17 cellular contexts compared by ENCODE assay signal in genomic region chr14:79415726-79416125, GRCh38.
DNase-seq lines count a peak whose midpoint lies in the region; ATAC-seq and TF ChIP-seq lines count a peak whose summit lies in the region.
"Had no signal": no experiment of that assay in that cellular context is flagged by ENCODE, and none has a peak within 500 bp of the region (broad histone marks: within the 10 kb centered on the region; RNA-seq: fewer than 3 reads in every experiment).

No MANE protein-coding gene starts in this region.

- ATAC-seq in SK-N-SH treated with all-trans-retinoic acid at 6 μM for 48 hours, result no peak
- ATAC-seq in activated CD8-positive, alpha-beta T cell treated with anti-CD3 and anti-CD28 coated beads for 36 hours, result no peak
- ATAC-seq: CD8-positive, alpha-beta T cell had no signal

- POLR2A ChIA-PET in SK-N-SH (lab: Yijun Ruan, JAX), result no interaction called here
- POLR2A ChIA-PET in activated CD8-positive, alpha-beta T cell treated with anti-CD3 and anti-CD28 coated beads for 36 hours (lab: Charles Lee), result no interaction called here

- H3K36me3 ChIP-seq in SK-N-SH (replicated peaks in 1 of 2; ENCODE audit: control insufficient read depth in 1 of 2, insufficient read depth in 2 of 2, low read length in 1 of 2), result no peaks in the 10 kb centered on the region
- H3K36me3 ChIP-seq in left ventricle myocardium inferior, result no peaks in the 10 kb centered on the region
- H3K36me3 ChIP-seq: HAP-1 had no signal

- H3K9me2 ChIP-seq in SK-N-SH, result no peaks in the 10 kb centered on the region

- no peaks in the 10 kb centered on the region for H3K79me2 ChIP-seq in SK-N-SH (ENCODE audit: insufficient read depth)

- no peaks in the 10 kb centered on the region for H3K27me3 ChIP-seq in SK-N-SH (ENCODE audit: insufficient read depth)
- H3K27me3 ChIP-seq in left ventricle myocardium inferior (ENCODE audit: low read depth), result no peaks in the 10 kb centered on the region

- no peak for TF ChIP-seq EP300 in SK-N-SH (IDR thresholded peaks at IDR 0.05; ENCODE audit: borderline replicate concordance in 1 of 2, low read depth in 1 of 2, low read length in 1 of 2)

- H3K4me1 Mint-ChIP-seq in activated CD8-positive, alpha-beta T cell treated with anti-CD3 and anti-CD28 coated beads for 36 hours (ENCODE audit: low read depth), result no peaks in the 10 kb centered on the region
- H3K4me1 Mint-ChIP-seq: CD14-positive monocyte had no signal

- no peak for TF ChIP-seq RAD21 in SK-N-SH (IDR thresholded peaks at IDR 0.05; ENCODE audit: low read length)

- no peak overlapping the region for H3K27ac Mint-ChIP-seq in activated CD8-positive, alpha-beta T cell treated with anti-CD3 and anti-CD28 coated beads for 36 hours
- H3K27ac Mint-ChIP-seq: CD14-positive monocyte; CD8-positive, alpha-beta T cell; HFFc6 had no signal

- no peak overlapping the region for H3K9ac ChIP-seq in SK-N-SH

- DNase-seq in SK-N-SH (no peak), astrocyte of the spinal cord (ENCODE audit: low read depth, low spot score) (peak; percentile 23), fibroblast of mammary gland (ENCODE audit: low read depth) (peak; percentile 48), left ventricle myocardium inferior (no peak)
- no peak for DNase-seq in stimulated activated CD4-positive, alpha-beta T cell treated with anti-CD3 and anti-CD28 coated beads, Interleukin-12 subunit alpha, Interleukin-12 subunit beta, amount 100 ng/mL, for 4 hours
- no peak for DNase-seq in activated T-cell treated with anti-CD3 and anti-CD28 coated beads, Interleukin-2, amount 50 U/mL, for 1 hour
- DNase-seq in activated CD8-positive, alpha-beta T cell treated with anti-CD3 and anti-CD28 coated beads for 36 hours, result no peak
- DNase-seq: CD8-positive, alpha-beta T cell; COR-L47; DMS153; DMS79 treated with DMSO at 0.1 percent for 48 hours; GF-D8; HFFc6 had no signal

- H3K9me3 Mint-ChIP-seq in activated CD8-positive, alpha-beta T cell treated with anti-CD3 and anti-CD28 coated beads for 36 hours, result no peaks in the 10 kb centered on the region

- H3K27ac ChIP-seq in SK-N-SH (ENCODE audit: low read depth in 2 of 2, low read length in 1 of 2) (no peak overlapping the region), left ventricle myocardium inferior (replicated peaks) (no peak overlapping the region)
- H3K27ac ChIP-seq: 22Rv1 had no signal

- no peak overlapping the region for H3K4me2 ChIP-seq in SK-N-SH

- no peak for TF ChIP-seq CTCF in SK-N-SH (IDR thresholded peaks at IDR 0.05)
- TF ChIP-seq CTCF in astrocyte of the spinal cord (IDR thresholded peaks at IDR 0.05; ENCODE audit: low read depth, low read length), result no peak
- TF ChIP-seq CTCF in fibroblast of mammary gland (conservative IDR thresholded peaks at IDR 0.05; ENCODE audit: control insufficient read depth, insufficient read depth, low read depth, low read length), result no peak
- no peak for TF ChIP-seq CTCF in left ventricle myocardium inferior (IDR thresholded peaks at IDR 0.05; ENCODE audit: borderline replicate concordance)
- TF ChIP-seq CTCF in activated CD8-positive, alpha-beta T cell treated with anti-CD3 and anti-CD28 coated beads for 36 hours (IDR thresholded peaks at IDR 0.05), result no peak

- H4K20me1 ChIP-seq in SK-N-SH (ENCODE audit: insufficient read depth), result no peaks in the 10 kb centered on the region

- H3K27me3 Mint-ChIP-seq in activated CD8-positive, alpha-beta T cell treated with anti-CD3 and anti-CD28 coated beads for 36 hours, result no peaks in the 10 kb centered on the region

- H3K4me3 ChIP-seq in SK-N-SH (ENCODE audit: low read depth in 2 of 2, low read length in 1 of 2), result no peak overlapping the region
- H3K4me3 ChIP-seq in astrocyte of the spinal cord (ENCODE audit: low read depth, low read length), result no peak overlapping the region
- no peak overlapping the region for H3K4me3 ChIP-seq in fibroblast of mammary gland (ENCODE audit: control insufficient read depth, low read depth, low read length)
- H3K4me3 ChIP-seq in left ventricle myocardium inferior, result no peak overlapping the region
- H3K4me3 ChIP-seq: HAP-1 had no signal

- H3K4me1 ChIP-seq in SK-N-SH (ENCODE audit: control insufficient read depth in 1 of 2, insufficient read depth in 2 of 2, low read depth in 1 of 2, low read length in 1 of 2), result peaks cover 0 to 10% of the 10 kb centered on the region in 2 experiments; a peak in 1 of 4 replicates
- H3K4me1 ChIP-seq in left ventricle myocardium inferior, result no peaks in the 10 kb centered on the region
- H3K4me1 ChIP-seq: HAP-1 had no signal

- H3K36me3 Mint-ChIP-seq in activated CD8-positive, alpha-beta T cell treated with anti-CD3 and anti-CD28 coated beads for 36 hours (ENCODE audit: low read depth), result no peaks in the 10 kb centered on the region
- H3K36me3 Mint-ChIP-seq: CD14-positive monocyte; CD8-positive, alpha-beta T cell had no signal

- H3K9me3 ChIP-seq in SK-N-SH (no peaks in the 10 kb centered on the region), left ventricle myocardium inferior (replicated peaks) (peaks cover 7% of the 10 kb centered on the region)
- H3K9me3 ChIP-seq: HAP-1 had no signal

- CTCF ChIA-PET in SK-N-SH (lab: Yijun Ruan, JAX), result no interaction called here
- CTCF ChIA-PET in activated CD8-positive, alpha-beta T cell treated with anti-CD3 and anti-CD28 coated beads for 36 hours (lab: Charles Lee), result no interaction called here

- WGBS in SK-N-SH (ENCODE audit: low lambda C conversion rate), result 67% methylated on average over 1 of the region's 1 CpG

- no peak overlapping the region for H3K4me3 Mint-ChIP-seq in activated CD8-positive, alpha-beta T cell treated with anti-CD3 and anti-CD28 coated beads for 36 hours
- H3K4me3 Mint-ChIP-seq: CD14-positive monocyte; CD8-positive, alpha-beta T cell; HFFc6 had no signal

- intact Hi-C loops in left ventricle myocardium inferior (cut with micrococcal nuclease), result no loop called here
- intact Hi-C loops in activated CD8-positive, alpha-beta T cell treated with anti-CD3 and anti-CD28 coated beads for 36 hours (cut with micrococcal nuclease), result no loop called here

- H3F3A ChIP-seq in SK-N-SH (replicated peaks; ENCODE audit: insufficient read depth), result peaks cover 4% of the 10 kb centered on the region

- H2AFZ ChIP-seq in SK-N-SH (ENCODE audit: low read depth), result no peak overlapping the region

- in situ Hi-C loops in astrocyte of the spinal cord (cut with HindIII; ENCODE audit: low sequenced_read_pairs), result no loop called here

TF ChIP-seq in SK-N-SH, 30 proteins besides CTCF, POLR2A, EP300 and RAD21:
- TF ChIP-seq JUND (IDR thresholded peaks at IDR 0.05) (0 out of 2 replicates have a peak, but pooled peaks have one; percentile 6), FOSL2 (IDR thresholded peaks at IDR 0.05; ENCODE audit: borderline replicate concordance, low read depth) (peak; percentile 40; the same call in 1 of the 2 replicates), RFX5 (IDR thresholded peaks at IDR 0.05; ENCODE audit: low read length) (no peak), TCF12 (IDR thresholded peaks at IDR 0.05) (0 out of 2 replicates have a peak, but pooled peaks have one; percentile 21)

TF ChIP-seq in SK-N-SH treated with all-trans-retinoic acid at 6 μM for 48 hours, 23 proteins besides CTCF, POLR2A, EP300 and RAD21 (continues in another document):
- TF ChIP-seq, protein P1, sequence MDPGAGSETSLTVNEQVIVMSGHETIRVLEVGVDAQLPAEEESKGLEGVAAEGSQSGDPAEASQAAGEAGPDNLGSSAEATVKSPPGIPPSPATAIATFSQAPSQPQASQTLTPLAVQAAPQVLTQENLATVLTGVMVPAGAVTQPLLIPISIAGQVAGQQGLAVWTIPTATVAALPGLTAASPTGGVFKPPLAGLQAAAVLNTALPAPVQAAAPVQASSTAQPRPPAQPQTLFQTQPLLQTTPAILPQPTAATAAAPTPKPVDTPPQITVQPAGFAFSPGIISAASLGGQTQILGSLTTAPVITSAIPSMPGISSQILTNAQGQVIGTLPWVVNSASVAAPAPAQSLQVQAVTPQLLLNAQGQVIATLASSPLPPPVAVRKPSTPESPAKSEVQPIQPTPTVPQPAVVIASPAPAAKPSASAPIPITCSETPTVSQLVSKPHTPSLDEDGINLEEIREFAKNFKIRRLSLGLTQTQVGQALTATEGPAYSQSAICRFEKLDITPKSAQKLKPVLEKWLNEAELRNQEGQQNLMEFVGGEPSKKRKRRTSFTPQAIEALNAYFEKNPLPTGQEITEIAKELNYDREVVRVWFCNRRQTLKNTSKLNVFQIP (CRISPR knock-in tag; IDR thresholded peaks at IDR 0.05; ENCODE audit: borderline replicate concordance, low read depth), result no peak
- TF ChIP-seq ARNTL (CRISPR knock-in tag; IDR thresholded peaks at IDR 0.05; ENCODE audit: borderline replicate concordance, low read depth) (no peak), TOX (CRISPR knock-in tag; IDR thresholded peaks at IDR 0.05; ENCODE audit: borderline replicate concordance) (no peak), GLIS3 (CRISPR knock-in tag; IDR thresholded peaks at IDR 0.05) (no peak), ZNF565 (CRISPR knock-in tag; conservative IDR thresholded peaks at IDR 0.05; ENCODE audit: low read depth) (no peak), ZNF8 (CRISPR knock-in tag; IDR thresholded peaks at IDR 0.05) (no peak), ISL1 (CRISPR knock-in tag; IDR thresholded peaks at IDR 0.05) (no peak), TCF4 (CRISPR knock-in tag; IDR thresholded peaks at IDR 0.05; ENCODE audit: borderline replicate concordance) (no peak), ZFP30 (CRISPR knock-in tag; IDR thresholded peaks at IDR 0.05) (no peak), BACH2 (CRISPR knock-in tag; IDR thresholded peaks at IDR 0.05; ENCODE audit: borderline replicate concordance) (no peak)
- TF ChIP-seq, protein P2, sequence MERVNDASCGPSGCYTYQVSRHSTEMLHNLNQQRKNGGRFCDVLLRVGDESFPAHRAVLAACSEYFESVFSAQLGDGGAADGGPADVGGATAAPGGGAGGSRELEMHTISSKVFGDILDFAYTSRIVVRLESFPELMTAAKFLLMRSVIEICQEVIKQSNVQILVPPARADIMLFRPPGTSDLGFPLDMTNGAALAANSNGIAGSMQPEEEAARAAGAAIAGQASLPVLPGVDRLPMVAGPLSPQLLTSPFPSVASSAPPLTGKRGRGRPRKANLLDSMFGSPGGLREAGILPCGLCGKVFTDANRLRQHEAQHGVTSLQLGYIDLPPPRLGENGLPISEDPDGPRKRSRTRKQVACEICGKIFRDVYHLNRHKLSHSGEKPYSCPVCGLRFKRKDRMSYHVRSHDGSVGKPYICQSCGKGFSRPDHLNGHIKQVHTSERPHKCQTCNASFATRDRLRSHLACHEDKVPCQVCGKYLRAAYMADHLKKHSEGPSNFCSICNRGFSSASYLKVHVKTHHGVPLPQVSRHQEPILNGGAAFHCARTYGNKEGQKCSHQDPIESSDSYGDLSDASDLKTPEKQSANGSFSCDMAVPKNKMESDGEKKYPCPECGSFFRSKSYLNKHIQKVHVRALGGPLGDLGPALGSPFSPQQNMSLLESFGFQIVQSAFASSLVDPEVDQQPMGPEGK (CRISPR knock-in tag; IDR thresholded peaks at IDR 0.05; ENCODE audit: borderline replicate concordance), result no peak

Comparison
In these comparisons a context has a peak if more than half of its experiments do, and no peak if none do; other contexts are left out.
1. DNase-seq: peak in astrocyte of the spinal cord (single experiment) and fibroblast of mammary gland (single experiment); none in SK-N-SH (single experiment), stimulated activated CD4-positive, alpha-beta T cell treated with anti-CD3 and anti-CD28 coated beads, Interleukin-12 subunit alpha, Interleukin-12 subunit beta, amount 100 ng/mL, for 4 hours (single experiment), left ventricle myocardium inferior (single experiment), activated T-cell treated with anti-CD3 and anti-CD28 coated beads, Interleukin-2, amount 50 U/mL, for 1 hour (single experiment) and activated CD8-positive, alpha-beta T cell treated with anti-CD3 and anti-CD28 coated beads for 36 hours (single experiment).